ENCODE assay signal across 20 cellular contexts in genomic region chr20:35854697-35855434, GRCh38.
DNase-seq lines count a peak whose midpoint lies in the region; ATAC-seq and TF ChIP-seq lines count a peak whose summit lies in the region.
"Had no signal": no experiment of that assay in that cellular context is flagged by ENCODE, and none has a peak within 500 bp of the region (broad histone marks: within the 10 kb centered on the region; RNA-seq: fewer than 3 reads in every experiment).

No MANE protein-coding gene starts in this region.

- H3K4me3 Mint-ChIP-seq in activated naive CD4-positive, alpha-beta T cell treated with anti-CD3 and anti-CD28 coated beads for 36 hours: no peak overlapping the region
- H3K4me3 Mint-ChIP-seq in activated T-helper 2 cell treated with anti-CD3 and anti-CD28 coated beads, Interferon-gamma antibody, Interleukin-2, Interleukin-4, amounts not matched to agents 10 μg/mL and 5 μg/mL and 100 μg/mL, durations not matched to agents 14 hours and 24 hours and 36 hours (ENCODE audit: low read depth): no peak overlapping the region
- H3K4me3 Mint-ChIP-seq: activated CD4-positive, alpha-beta memory T cell treated with anti-CD3 and anti-CD28 coated beads, Interleukin-2, amount 10 ng/mL, durations not matched to agents 7 days and 5 days; activated T-cell treated with anti-CD3 and anti-CD28 coated beads, Interleukin-2, amount 50 U/mL, for 4 hours; neural crest cell; stimulated activated naive CD8-positive, alpha-beta T cell treated with anti-CD3 and anti-CD28 coated beads, Interleukin-15, amount 100 ng/mL, for 72 hours had no signal

- no peaks in the 10 kb centered on the region for H3K27me3 ChIP-seq in foreskin keratinocyte
- H3K27me3 ChIP-seq: MG63 had no signal

- H3K36me3 Mint-ChIP-seq in activated naive CD4-positive, alpha-beta T cell treated with anti-CD3 and anti-CD28 coated beads for 36 hours (ENCODE audit: low read depth): peaks cover 18% of the 10 kb centered on the region
- peaks cover 37% of the 10 kb centered on the region for H3K36me3 Mint-ChIP-seq in activated T-helper 2 cell treated with anti-CD3 and anti-CD28 coated beads, Interferon-gamma antibody, Interleukin-2, Interleukin-4, amounts not matched to agents 10 μg/mL and 5 μg/mL and 100 μg/mL, durations not matched to agents 14 hours and 24 hours and 36 hours (ENCODE audit: low read depth)

- POLR2A ChIA-PET in RWPE1 (lab: Yijun Ruan, JAX; ENCODE audit: low non-redundant PET): no interaction called here

- DNase-seq in activated naive CD4-positive, alpha-beta T cell treated with anti-CD3 and anti-CD28 coated beads for 36 hours: no peak
- DNase-seq in activated naive CD4-positive, alpha-beta T cell treated with anti-CD3 and anti-CD28 coated beads, Interleukin-2, amount 50 U/mL, for 16 hours: no peak
- DNase-seq in RWPE1 (ENCODE audit: low spot score) (peak; percentile 67), foreskin keratinocyte (peak; percentile 44 to 70), RKO (ENCODE audit: low spot score) (no peak), inferior parietal cortex (ENCODE audit: extremely low spot score) (no peak)
- DNase-seq in activated T-helper 2 cell treated with anti-CD3 and anti-CD28 coated beads, Interferon-gamma antibody, Interleukin-2, Interleukin-4, amounts not matched to agents 10 μg/mL and 5 μg/mL and 100 μg/mL, durations not matched to agents 14 hours and 24 hours and 36 hours (ENCODE audit: low spot score): no peak
- DNase-seq: activated CD4-positive, alpha-beta memory T cell treated with anti-CD3 and anti-CD28 coated beads, Interleukin-2, amount 10 ng/mL, durations not matched to agents 7 days and 5 days; activated T-cell treated with anti-CD3 and anti-CD28 coated beads, Interleukin-2, amount 50 U/mL, for 4 hours; amniotic stem cell; COR-L47; mesendoderm; MG63; NCI-H2029; NCI-H524 treated with DMSO at 0.1 percent for 48 hours; SK-N-SH; stimulated activated naive CD8-positive, alpha-beta T cell treated with anti-CD3 and anti-CD28 coated beads, Interleukin-15, amount 100 ng/mL, for 72 hours had no signal

- H3K4me1 ChIP-seq in foreskin keratinocyte: no peaks in the 10 kb centered on the region

- CTCF ChIA-PET in activated naive CD4-positive, alpha-beta T cell treated with anti-CD3 and anti-CD28 coated beads for 36 hours (lab: Charles Lee): no interaction called here
- CTCF ChIA-PET in RWPE1 (lab: Yijun Ruan, JAX): interaction anchor here (0.6 to 1.0 kb wide), 3 partner anchors 31 to 348 kb away, joined by 3 to 5 read pairs (median 3); partner anchors contain the start of gene SCAND1

- intact Hi-C loops in activated naive CD4-positive, alpha-beta T cell treated with anti-CD3 and anti-CD28 coated beads for 36 hours (cut with micrococcal nuclease): no loop called here
- intact Hi-C loops in activated T-helper 2 cell treated with anti-CD3 and anti-CD28 coated beads, Interferon-gamma antibody, Interleukin-2, Interleukin-4, amounts not matched to agents 10 μg/mL and 5 μg/mL and 100 μg/mL, durations not matched to agents 14 hours and 24 hours and 36 hours (cut with micrococcal nuclease): no loop called here

- H3K27ac ChIP-seq in RWPE1 (no peak overlapping the region), foreskin keratinocyte (no peak overlapping the region)

- peaks cover 11% of the 10 kb centered on the region for H3K4me1 Mint-ChIP-seq in activated naive CD4-positive, alpha-beta T cell treated with anti-CD3 and anti-CD28 coated beads for 36 hours (ENCODE audit: low read depth)
- H3K4me1 Mint-ChIP-seq in activated T-helper 2 cell treated with anti-CD3 and anti-CD28 coated beads, Interferon-gamma antibody, Interleukin-2, Interleukin-4, amounts not matched to agents 10 μg/mL and 5 μg/mL and 100 μg/mL, durations not matched to agents 14 hours and 24 hours and 36 hours (ENCODE audit: low read depth): peaks cover 5% of the 10 kb centered on the region
- H3K4me1 Mint-ChIP-seq: neural crest cell had no signal

- H3K9me3 Mint-ChIP-seq in activated naive CD4-positive, alpha-beta T cell treated with anti-CD3 and anti-CD28 coated beads for 36 hours: no peaks in the 10 kb centered on the region
- H3K9me3 Mint-ChIP-seq in activated T-helper 2 cell treated with anti-CD3 and anti-CD28 coated beads, Interferon-gamma antibody, Interleukin-2, Interleukin-4, amounts not matched to agents 10 μg/mL and 5 μg/mL and 100 μg/mL, durations not matched to agents 14 hours and 24 hours and 36 hours: no peaks in the 10 kb centered on the region
- H3K9me3 Mint-ChIP-seq: activated CD4-positive, alpha-beta memory T cell treated with anti-CD3 and anti-CD28 coated beads, Interleukin-2, amount 10 ng/mL, durations not matched to agents 7 days and 5 days; activated T-cell treated with anti-CD3 and anti-CD28 coated beads, Interleukin-2, amount 50 U/mL, for 4 hours; neural crest cell; stimulated activated naive CD8-positive, alpha-beta T cell treated with anti-CD3 and anti-CD28 coated beads, Interleukin-15, amount 100 ng/mL, for 72 hours had no signal

- H3K27ac Mint-ChIP-seq in activated naive CD4-positive, alpha-beta T cell treated with anti-CD3 and anti-CD28 coated beads for 36 hours: peak overlapping the region; percentile 22
- H3K27ac Mint-ChIP-seq in activated T-helper 2 cell treated with anti-CD3 and anti-CD28 coated beads, Interferon-gamma antibody, Interleukin-2, Interleukin-4, amounts not matched to agents 10 μg/mL and 5 μg/mL and 100 μg/mL, durations not matched to agents 14 hours and 24 hours and 36 hours: no peak overlapping the region
- H3K27ac Mint-ChIP-seq: activated CD4-positive, alpha-beta memory T cell treated with anti-CD3 and anti-CD28 coated beads, Interleukin-2, amount 10 ng/mL, durations not matched to agents 7 days and 5 days had no signal

- H3K27me3 Mint-ChIP-seq in activated naive CD4-positive, alpha-beta T cell treated with anti-CD3 and anti-CD28 coated beads for 36 hours (ENCODE audit: low read depth): no peaks in the 10 kb centered on the region
- no peaks in the 10 kb centered on the region for H3K27me3 Mint-ChIP-seq in activated T-helper 2 cell treated with anti-CD3 and anti-CD28 coated beads, Interferon-gamma antibody, Interleukin-2, Interleukin-4, amounts not matched to agents 10 μg/mL and 5 μg/mL and 100 μg/mL, durations not matched to agents 14 hours and 24 hours and 36 hours (ENCODE audit: low read depth)
- H3K27me3 Mint-ChIP-seq: activated CD4-positive, alpha-beta memory T cell treated with anti-CD3 and anti-CD28 coated beads, Interleukin-2, amount 10 ng/mL, durations not matched to agents 7 days and 5 days; stimulated activated naive CD8-positive, alpha-beta T cell treated with anti-CD3 and anti-CD28 coated beads, Interleukin-15, amount 100 ng/mL, for 72 hours had no signal

- TF ChIP-seq CTCF in RWPE1 (conservative IDR thresholded peaks at IDR 0.05; ENCODE audit: low read depth) (no peak), foreskin keratinocyte (conservative IDR thresholded peaks at IDR 0.05) (no peak)

- ATAC-seq in foreskin keratinocyte (no peak), HG02798 (IDR thresholded peaks at IDR 0.05; ENCODE audit: poor library complexity, unreplicated experiment) (no peak)
- ATAC-seq: activated T-cell treated with anti-CD3 and anti-CD28 coated beads, Interleukin-2, amount 50 U/mL, for 4 hours; GM12878; stimulated activated naive CD8-positive, alpha-beta T cell treated with anti-CD3 and anti-CD28 coated beads, Interleukin-15, amount 100 ng/mL, for 72 hours had no signal

Comparison
In these comparisons a context has a peak if more than half of its experiments do, and no peak if none do; other contexts are left out.
1. DNase-seq: peak in RWPE1 (single experiment) and foreskin keratinocyte (2 of 2); none in activated naive CD4-positive, alpha-beta T cell treated with anti-CD3 and anti-CD28 coated beads for 36 hours (single experiment), activated naive CD4-positive, alpha-beta T cell treated with anti-CD3 and anti-CD28 coated beads, Interleukin-2, amount 50 U/mL, for 16 hours (single experiment), RKO (single experiment), inferior parietal cortex (single experiment) and activated T-helper 2 cell treated with anti-CD3 and anti-CD28 coated beads, Interferon-gamma antibody, Interleukin-2, Interleukin-4, amounts not matched to agents 10 μg/mL and 5 μg/mL and 100 μg/mL, durations not matched to agents 14 hours and 24 hours and 36 hours (single experiment).